11 cellular contexts compared by ENCODE assay signal in the genomic region with DNA sequence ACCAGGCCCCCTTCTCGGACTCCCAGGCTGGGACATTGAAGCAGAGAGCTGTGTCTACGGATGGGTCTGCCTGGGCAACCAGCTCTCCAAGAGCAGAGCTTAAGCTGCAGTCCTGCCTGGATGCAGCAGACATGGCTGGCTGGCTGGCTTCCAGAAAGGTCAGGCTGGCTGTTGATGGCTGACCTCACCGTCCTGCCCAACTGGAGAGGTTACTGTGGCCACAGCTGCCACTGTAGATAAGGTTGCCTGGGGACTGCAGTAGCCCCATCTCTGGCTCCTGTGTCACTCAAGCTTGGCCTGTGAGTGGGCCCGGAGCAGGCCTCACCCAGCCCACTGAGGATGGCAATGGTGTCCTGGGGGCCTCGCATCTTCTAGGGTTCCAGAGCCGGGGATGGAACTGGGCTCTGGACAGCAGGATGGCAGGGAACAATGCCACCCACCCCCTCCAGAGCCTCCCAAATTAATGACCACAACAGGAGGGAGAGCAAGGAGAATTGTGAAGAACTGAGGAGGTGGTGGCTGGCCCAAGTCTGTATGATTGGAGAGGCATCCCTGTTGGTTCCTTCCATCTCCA. TPM values are rescaled to one million over a fixed set of nuclear protein-coding genes. Genes with fewer than 3 reads are reported as not detected.
DNase-seq lines count a peak whose midpoint lies in the region; ATAC-seq, FAIRE-seq and TF ChIP-seq lines count a peak whose summit lies in the region.
"Had no signal": no experiment of that assay in that cellular context is flagged by ENCODE, and none has a peak within 500 bp of the region (broad histone marks: within the 10 kb centered on the region; RNA-seq: fewer than 3 reads in every experiment).

No MANE protein-coding gene starts in this region.

- no peak for ATAC-seq in HG02588 (IDR thresholded peaks at IDR 0.05; ENCODE audit: unreplicated experiment)
- no peak for ATAC-seq in HG03025 (IDR thresholded peaks at IDR 0.05; ENCODE audit: low FRiP score, unreplicated experiment)

- FAIRE-seq in kidney (lab: Jason Lieb, UNC): no peak
- FAIRE-seq: GM12891 had no signal

- H3K36me3 ChIP-seq in adrenal gland (replicated peaks in 1 of 2): no peaks in the 10 kb centered on the region
- H3K36me3 ChIP-seq in kidney (ENCODE audit: control insufficient read depth in 1 of 2, insufficient read depth in 2 of 2, low read length in 2 of 2): no peaks in the 10 kb centered on the region
- no peaks in the 10 kb centered on the region for H3K36me3 ChIP-seq in smooth muscle cell (ENCODE audit: low read depth)

- intact Hi-C loops in adrenal gland (cut with DNase I) (no loop called here), kidney (cut with DNase I) (no loop called here)

- peaks cover 26% of the 10 kb centered on the region for H3K4me1 Mint-ChIP-seq in T-helper 2 cell treated with Interferon-gamma antibody and Interleukin-4, amounts not matched to agents 5 μg/mL and 100 μg/mL, for 36 hours (ENCODE audit: low read depth)

- H3K36me3 Mint-ChIP-seq in T-helper 2 cell treated with Interferon-gamma antibody and Interleukin-4, amounts not matched to agents 5 μg/mL and 100 μg/mL, for 36 hours (ENCODE audit: low read depth): no peaks in the 10 kb centered on the region
- H3K36me3 Mint-ChIP-seq: naive thymus-derived CD8-positive, alpha-beta T cell; type B pancreatic cell had no signal

- no peaks in the 10 kb centered on the region for H3K79me2 ChIP-seq in smooth muscle cell (ENCODE audit: low read depth)

- TF ChIP-seq POLR2A in adrenal gland (IDR thresholded peaks at IDR 0.05): no peak

- no peaks in the 10 kb centered on the region for H3K27me3 ChIP-seq in adrenal gland
- H3K27me3 ChIP-seq in smooth muscle cell (ENCODE audit: low read depth): no peaks in the 10 kb centered on the region

- peaks cover 18% of the 10 kb centered on the region for H3F3A ChIP-seq in smooth muscle cell (ENCODE audit: low read depth)

- H3K4me3 Mint-ChIP-seq in T-helper 2 cell treated with Interferon-gamma antibody and Interleukin-4, amounts not matched to agents 5 μg/mL and 100 μg/mL, for 36 hours: no peak overlapping the region
- H3K4me3 Mint-ChIP-seq: naive thymus-derived CD8-positive, alpha-beta T cell; type B pancreatic cell had no signal

- H3K9me3 ChIP-seq in adrenal gland (replicated peaks in 1 of 3): no peaks in the 10 kb centered on the region
- no peaks in the 10 kb centered on the region for H3K9me3 ChIP-seq in kidney (ENCODE audit: control insufficient read depth in 1 of 2, low read length in 2 of 2)
- H3K9me3 ChIP-seq in smooth muscle cell (replicated peaks; ENCODE audit: low read depth): no peaks in the 10 kb centered on the region

- no peak overlapping the region for H3K4me3 ChIP-seq in adrenal gland
- H3K4me3 ChIP-seq in kidney (ENCODE audit: low read length in 2 of 2): no peak overlapping the region
- no peak overlapping the region for H3K4me3 ChIP-seq in smooth muscle cell

- TF ChIP-seq CTCF in adrenal gland (IDR thresholded peaks at IDR 0.05) (no peak), kidney (IDR thresholded peaks at IDR 0.05; ENCODE audit: borderline replicate concordance, extremely low read depth, insufficient read depth) (no peak), smooth muscle cell (IDR thresholded peaks at IDR 0.05; ENCODE audit: borderline replicate concordance, insufficient read depth, poor library complexity, severe bottlenecking) (no peak)

- peaks cover 14 to 17% of the 10 kb centered on the region in 2 donors for H3K4me1 ChIP-seq in adrenal gland (replicated peaks in 1 of 2)
- peaks cover 12 to 14% of the 10 kb centered on the region in 2 donors for H3K4me1 ChIP-seq in kidney (ENCODE audit: control insufficient read depth in 1 of 2, insufficient read depth in 1 of 2, low read depth in 1 of 2, low read length in 2 of 2)
- H3K4me1 ChIP-seq in smooth muscle cell (ENCODE audit: low read depth): peaks cover 9% of the 10 kb centered on the region

- no peaks in the 10 kb centered on the region for H4K20me1 ChIP-seq in smooth muscle cell (ENCODE audit: low read depth)

- DNase-seq in HUDEP-2 (lab: John Stamatoyannopoulos, UW; ENCODE audit: unreplicated experiment in 76 of 76) (peak in 75 of 76 experiments; percentile 10 to 96 (median 84)), adrenal gland (peak; percentile 78 to 96 (median 90)), kidney (peak; percentile 81), smooth muscle cell (lab: John Stamatoyannopoulos, UW; ENCODE audit: unreplicated experiment) (no peak), NCI-H774 (lab: John Stamatoyannopoulos, UW) (no peak)
- no peak for DNase-seq in T-helper 2 cell treated with Interferon-gamma antibody and Interleukin-4, amounts not matched to agents 5 μg/mL and 100 μg/mL, for 36 hours (ENCODE audit: low spot score)

- H2AFZ ChIP-seq in smooth muscle cell (ENCODE audit: low read depth): no peak overlapping the region

- H3K9ac ChIP-seq in kidney (ENCODE audit: low read length in 2 of 2) (no peak overlapping the region), smooth muscle cell (ENCODE audit: low read depth) (no peak overlapping the region)

- no peaks in the 10 kb centered on the region for H3K27me3 Mint-ChIP-seq in T-helper 2 cell treated with Interferon-gamma antibody and Interleukin-4, amounts not matched to agents 5 μg/mL and 100 μg/mL, for 36 hours (ENCODE audit: low read depth)
- H3K27me3 Mint-ChIP-seq: type B pancreatic cell had no signal

- H3K27ac ChIP-seq in adrenal gland: peak overlapping the region; percentile 53 to 87 (median 69)
- peak overlapping the region; percentile 40 to 57 for H3K27ac ChIP-seq in kidney (ENCODE audit: low read depth in 2 of 2, low read length in 2 of 2)
- peak overlapping the region; percentile 67 for H3K27ac ChIP-seq in smooth muscle cell (ENCODE audit: low read depth)

- no peaks in the 10 kb centered on the region for H3K9me3 Mint-ChIP-seq in T-helper 2 cell treated with Interferon-gamma antibody and Interleukin-4, amounts not matched to agents 5 μg/mL and 100 μg/mL, for 36 hours
- H3K9me3 Mint-ChIP-seq: naive thymus-derived CD8-positive, alpha-beta T cell; type B pancreatic cell had no signal

- peak overlapping the region; percentile 34 for H3K4me2 ChIP-seq in smooth muscle cell

- no peak overlapping the region for H3K27ac Mint-ChIP-seq in T-helper 2 cell treated with Interferon-gamma antibody and Interleukin-4, amounts not matched to agents 5 μg/mL and 100 μg/mL, for 36 hours
- H3K27ac Mint-ChIP-seq: type B pancreatic cell had no signal

- 73 to 80% (median 75%) methylated on average over 2 to 6 of the region's 6 CpGs for WGBS in adrenal gland, 4 donors
- 46% methylated on average over 6 of the region's 6 CpGs for WGBS in smooth muscle cell (ENCODE audit: low lambda C conversion rate)

RNA-seq across cellular contexts. Expression of a gene that starts 37.0 kb away (rescaled TPM):
- total RNA-seq in adrenal gland (100 to 1,000 TPM; 392 to 760 (median 431) TPM), kidney (149 TPM), smooth muscle cell (106 and 120 TPM in 2 replicates)
- polyA plus RNA-seq in adrenal gland (100 to 1,000 TPM in 1 of 3 donors, 10 to 100 TPM in 2; 83.3 to 143 (median 92.8) TPM), kidney (ENCODE audit: insufficient read depth, low read depth, low replicate concordance) (20.6 TPM), smooth muscle cell (70.8 and 72.6 TPM in 2 replicates)

Comparison
In these comparisons a context has a peak if more than half of its experiments do, and no peak if none do; other contexts are left out.
1. DNase-seq: peak in HUDEP-2 (75 of 76), adrenal gland (7 of 7) and kidney (single experiment); none in smooth muscle cell (single experiment), T-helper 2 cell treated with Interferon-gamma antibody and Interleukin-4, amounts not matched to agents 5 μg/mL and 100 μg/mL, for 36 hours (single experiment) and NCI-H774 (single experiment).
2. Peak in every context shown above with its lines, with median percentiles within 50 percentile points of each other: H3K27ac ChIP-seq.